ENCODE assay signal across 18 cellular contexts in genomic region chr2:222653280-222653679, GRCh38. TPM values are rescaled to one million over a fixed set of nuclear protein-coding genes. Genes with fewer than 3 reads are reported as not detected.
A peak's percentile ranks its signal among the peaks of the same experiment; 100 is the strongest.
DNase-seq lines count a peak whose midpoint lies in the region; ATAC-seq and TF ChIP-seq lines count a peak whose summit lies in the region.
"Had no signal": no experiment of that assay in that cellular context is flagged by ENCODE, and none has a peak within 500 bp of the region (broad histone marks: within the 10 kb centered on the region; RNA-seq: fewer than 3 reads in every experiment).

No MANE protein-coding gene starts in this region.

- H3K4me1 ChIP-seq in OCI-LY3 (ENCODE audit: low read length), result peaks cover 35% of the 10 kb centered on the region
- peaks cover 0 to 38% (median 24%) of the 10 kb centered on the region in 9 donors for H3K4me1 ChIP-seq in heart right ventricle

- peaks cover 53% of the 10 kb centered on the region for H3K4me1 Mint-ChIP-seq in activated T-cell treated with anti-CD3 and anti-CD28 coated beads, Interleukin-2, amount 50 U/mL, for 72 hours (ENCODE audit: low read depth)
- peaks cover 48% of the 10 kb centered on the region for H3K4me1 Mint-ChIP-seq in activated naive CD8-positive, alpha-beta T cell treated with anti-CD3 and anti-CD28 coated beads, Interleukin-2, amount 50 U/mL, for 24 hours
- peaks cover 8% of the 10 kb centered on the region for H3K4me1 Mint-ChIP-seq in progenitor cell of endocrine pancreas (ENCODE audit: low read depth)

- H3K36me3 Mint-ChIP-seq in activated T-cell treated with anti-CD3 and anti-CD28 coated beads, Interleukin-2, amount 50 U/mL, for 72 hours (ENCODE audit: insufficient read depth in 2 of 2), result peaks cover 6% of the 10 kb centered on the region in 2 donors
- H3K36me3 Mint-ChIP-seq in activated naive CD8-positive, alpha-beta T cell treated with anti-CD3 and anti-CD28 coated beads, Interleukin-2, amount 50 U/mL, for 24 hours (ENCODE audit: low read depth), result peaks cover 42% of the 10 kb centered on the region
- H3K36me3 Mint-ChIP-seq in progenitor cell of endocrine pancreas (ENCODE audit: insufficient read depth), result no peaks in the 10 kb centered on the region

- peaks cover 87% of the 10 kb centered on the region for H3K79me2 ChIP-seq in OCI-LY3 (ENCODE audit: low read length)

- no peak for ATAC-seq in activated T-cell treated with anti-CD3 and anti-CD28 coated beads, Interleukin-2, amount 50 U/mL, for 72 hours (replicated peaks in 1 of 2)
- no peak for ATAC-seq in activated naive CD8-positive, alpha-beta T cell treated with anti-CD3 and anti-CD28 coated beads, Interleukin-2, amount 50 U/mL, for 24 hours
- ATAC-seq in heart right ventricle, result no peak

- no peak overlapping the region; the same call in 1 of the 2 replicates for H3K27ac ChIP-seq in OCI-LY3 (ENCODE audit: low read length)
- H3K27ac ChIP-seq in heart right ventricle, result no peak overlapping the region
- H3K27ac ChIP-seq: esophagus muscularis mucosa had no signal

- H3K9me3 ChIP-seq in OCI-LY3 (ENCODE audit: insufficient read depth, low read length) (no peaks in the 10 kb centered on the region), heart right ventricle (no peaks in the 10 kb centered on the region)
- H3K9me3 ChIP-seq: esophagus muscularis mucosa had no signal

- DNase-seq in activated T-cell treated with anti-CD3 and anti-CD28 coated beads, Interleukin-2, amount 50 U/mL, for 72 hours, result no peak
- DNase-seq in activated T-cell treated with anti-CD3 and anti-CD28 coated beads, Interleukin-2, amount 50 U/mL, for 48 hours, result no peak
- no peak for DNase-seq in activated naive CD8-positive, alpha-beta T cell treated with anti-CD3 and anti-CD28 coated beads, Interleukin-2, amount 50 U/mL, for 24 hours
- DNase-seq in progenitor cell of endocrine pancreas (ENCODE audit: low spot score, unreplicated experiment) (no peak), heart right ventricle (no peak), NCI-H526 (lab: John Stamatoyannopoulos, UW) (no peak), 8988T (no peak)
- DNase-seq: activated gamma-delta T cell, DMS79 treated with DMSO at 0.1 percent for 48 hours, NCI-H1105 treated with DMSO at 0.1 percent for 48 hours, NCI-H510A, SHP77 had no signal

- peak overlapping the region; percentile 90 for H3K27ac Mint-ChIP-seq in activated T-cell treated with anti-CD3 and anti-CD28 coated beads, Interleukin-2, amount 50 U/mL, for 72 hours
- peak overlapping the region; percentile 84 for H3K27ac Mint-ChIP-seq in activated naive CD8-positive, alpha-beta T cell treated with anti-CD3 and anti-CD28 coated beads, Interleukin-2, amount 50 U/mL, for 24 hours
- no peak overlapping the region for H3K27ac Mint-ChIP-seq in progenitor cell of endocrine pancreas

- H2AFZ ChIP-seq in OCI-LY3 (ENCODE audit: low read depth, low read length), result no peak overlapping the region

- peak overlapping the region; percentile 88; the same call in 1 of the 2 replicates for H3K4me2 ChIP-seq in OCI-LY3 (ENCODE audit: low read length)

- TF ChIP-seq CTCF in OCI-LY3 (IDR thresholded peaks at IDR 0.05; ENCODE audit: low read depth, low read length) (no peak), progenitor cell of endocrine pancreas (IDR thresholded peaks at IDR 0.05; ENCODE audit: unreplicated experiment) (no peak), heart right ventricle (IDR thresholded peaks at IDR 0.05) (no peak)

- H3K27me3 ChIP-seq in OCI-LY3 (ENCODE audit: low read depth, low read length), result no peaks in the 10 kb centered on the region
- H3K27me3 ChIP-seq in heart right ventricle, result no peaks in the 10 kb centered on the region
- H3K27me3 ChIP-seq: esophagus muscularis mucosa had no signal

- no peaks in the 10 kb centered on the region for H3K27me3 Mint-ChIP-seq in activated T-cell treated with anti-CD3 and anti-CD28 coated beads, Interleukin-2, amount 50 U/mL, for 72 hours (ENCODE audit: low read depth)
- H3K27me3 Mint-ChIP-seq in activated naive CD8-positive, alpha-beta T cell treated with anti-CD3 and anti-CD28 coated beads, Interleukin-2, amount 50 U/mL, for 24 hours, result no peaks in the 10 kb centered on the region
- H3K27me3 Mint-ChIP-seq in progenitor cell of endocrine pancreas, result no peaks in the 10 kb centered on the region

- no peaks in the 10 kb centered on the region for H3K9me3 Mint-ChIP-seq in activated T-cell treated with anti-CD3 and anti-CD28 coated beads, Interleukin-2, amount 50 U/mL, for 72 hours
- no peaks in the 10 kb centered on the region for H3K9me3 Mint-ChIP-seq in activated naive CD8-positive, alpha-beta T cell treated with anti-CD3 and anti-CD28 coated beads, Interleukin-2, amount 50 U/mL, for 24 hours
- no peaks in the 10 kb centered on the region for H3K9me3 Mint-ChIP-seq in progenitor cell of endocrine pancreas (ENCODE audit: low read depth)

- H3K4me3 ChIP-seq in OCI-LY3 (ENCODE audit: low read length) (no peak overlapping the region), heart right ventricle (no peak overlapping the region)
- H3K4me3 ChIP-seq: esophagus muscularis mucosa, lung had no signal

- H4K20me1 ChIP-seq in OCI-LY3 (ENCODE audit: insufficient read depth, low read length), result peaks cover 18% of the 10 kb centered on the region

- H3K4me3 Mint-ChIP-seq in activated T-cell treated with anti-CD3 and anti-CD28 coated beads, Interleukin-2, amount 50 U/mL, for 72 hours, result peak overlapping the region; percentile 86 to 100
- peak overlapping the region; percentile 99 for H3K4me3 Mint-ChIP-seq in activated naive CD8-positive, alpha-beta T cell treated with anti-CD3 and anti-CD28 coated beads, Interleukin-2, amount 50 U/mL, for 24 hours
- peak overlapping the region; percentile 3 for H3K4me3 Mint-ChIP-seq in progenitor cell of endocrine pancreas (ENCODE audit: low read depth)

- intact Hi-C loops in heart right ventricle (cut with DNase I), result no loop called here

- H3K36me3 ChIP-seq in OCI-LY3 (replicated peaks; ENCODE audit: low read depth, low read length) (peaks cover 6% of the 10 kb centered on the region), heart right ventricle (peaks cover 0 to 7% (median under 1%) of the 10 kb centered on the region in 9 donors)

- H3K9ac ChIP-seq in OCI-LY3 (ENCODE audit: low read length), result no peak overlapping the region

RNA-seq across cellular contexts. Expression of gene FARSB, which starts 2.6 kb away (rescaled TPM):
- total RNA-seq in activated T-cell treated with anti-CD3 and anti-CD28 coated beads, Interleukin-2, amount 50 U/mL, for 72 hours, result 10 to 100 TPM; 31.5 to 46.3 TPM
- 18.5 and 19.3 TPM in 2 replicates for total RNA-seq in progenitor cell of endocrine pancreas
- 10 to 100 TPM; 16.1 to 26.6 (median 20.5) TPM for total RNA-seq in heart right ventricle
- 10 to 100 TPM; 12.1 to 22.8 TPM for polyA plus RNA-seq in heart right ventricle

RNA-seq across cellular contexts. Expression of gene MOGAT1, which starts 18.2 kb away (rescaled TPM):
- total RNA-seq in activated T-cell treated with anti-CD3 and anti-CD28 coated beads, Interleukin-2, amount 50 U/mL, for 72 hours, result not detected
- total RNA-seq in progenitor cell of endocrine pancreas, result 0.74 and 0.98 TPM in 2 replicates
- under 1 TPM in 7 of 10 donors, not detected in 3; 0.46 to 0.93 (median 0.61) TPM for total RNA-seq in heart right ventricle
- under 1 TPM; 0.07 to 0.51 TPM for polyA plus RNA-seq in heart right ventricle
- total RNA-seq: cerebellum, esophagus muscularis mucosa, H4, posterior vena cava had no signal

Comparison
In these comparisons a context has a peak if more than half of its experiments do, and no peak if none do; other contexts are left out.
1. H3K4me3 Mint-ChIP-seq: peak in every context shown above with its lines; median percentile 99 in activated naive CD8-positive, alpha-beta T cell treated with anti-CD3 and anti-CD28 coated beads, Interleukin-2, amount 50 U/mL, for 24 hours; 93 in activated T-cell treated with anti-CD3 and anti-CD28 coated beads, Interleukin-2, amount 50 U/mL, for 72 hours; 3 in progenitor cell of endocrine pancreas.